Comparison of ENCODE assay signal across 17 cellular contexts in genomic region chr6:55379486-55379885, GRCh38. TPM values are rescaled to one million over a fixed set of nuclear protein-coding genes. Genes with fewer than 3 reads are reported as not detected.
DNase-seq lines count a peak whose midpoint lies in the region; ATAC-seq and TF ChIP-seq lines count a peak whose summit lies in the region.
"Had no signal": no experiment of that assay in that cellular context is flagged by ENCODE, and none has a peak within 500 bp of the region (broad histone marks: within the 10 kb centered on the region; RNA-seq: fewer than 3 reads in every experiment).

No MANE protein-coding gene starts in this region.

- no peak overlapping the region for H3K56ac ChIP-seq in IMR-90 (ENCODE audit: extremely low read depth, insufficient read depth, low read length)

- H3K9me1 ChIP-seq in IMR-90 (ENCODE audit: insufficient read depth, low read length), result no peaks in the 10 kb centered on the region

- no peak overlapping the region for H4K91ac ChIP-seq in IMR-90 (ENCODE audit: insufficient read depth, low read depth, low read length)
- H4K91ac ChIP-seq in neuronal stem cell (ENCODE audit: low read depth, low read length, poor library complexity), result no peak overlapping the region

- peak overlapping the region; percentile 50 for H2BK5ac ChIP-seq in IMR-90 (ENCODE audit: low read depth, low read length, poor library complexity, severe bottlenecking)
- no peak overlapping the region for H2BK5ac ChIP-seq in neuronal stem cell (ENCODE audit: low read length)

- no peak overlapping the region for H2BK20ac ChIP-seq in IMR-90 (ENCODE audit: low read depth, low read length)

- ATAC-seq in IMR-90 (ENCODE audit: low read depth), result peak; percentile 51
- ATAC-seq: A549; CD8-positive, alpha-beta T cell; HCT116 had no signal

- H3K27me3 ChIP-seq in IMR-90 (ENCODE audit: control insufficient read depth, insufficient read depth, low read length) (no peaks in the 10 kb centered on the region), neuronal stem cell (ENCODE audit: control insufficient read depth in 3 of 3, insufficient read depth in 3 of 3, low read depth in 1 of 3, low read length in 3 of 3) (no peaks in the 10 kb centered on the region)

- H3K36me3 ChIP-seq in IMR-90 (ENCODE audit: control insufficient read depth, insufficient read depth, low read length) (no peaks in the 10 kb centered on the region), neuronal stem cell (replicated peaks in 1 of 2; ENCODE audit: control insufficient read depth in 2 of 2, insufficient read depth in 2 of 2, low read length in 2 of 2) (no peaks in the 10 kb centered on the region)

- no peak overlapping the region for H2AFZ ChIP-seq in IMR-90 (replicated peaks; ENCODE audit: low read length, poor library complexity)
- H2AFZ ChIP-seq in neuronal stem cell (ENCODE audit: low read length), result no peak overlapping the region
- H2AFZ ChIP-seq: GM23248 had no signal

- H3K4me1 ChIP-seq in IMR-90 (ENCODE audit: control insufficient read depth, insufficient read depth, low read length) (no peaks in the 10 kb centered on the region), neuronal stem cell (ENCODE audit: control insufficient read depth in 2 of 2, insufficient read depth in 1 of 2, low read depth in 1 of 2, low read length in 2 of 2) (no peaks in the 10 kb centered on the region)
- H3K4me1 ChIP-seq: A549 had no signal

- CTCF ChIA-PET in IMR-90 (lab: Yijun Ruan, JAX), result no interaction called here

- H2AK9ac ChIP-seq in IMR-90 (replicated peaks; ENCODE audit: low read depth, low read length, poor library complexity), result no peak overlapping the region

- H3K23ac ChIP-seq in IMR-90 (ENCODE audit: low read depth, low read length), result no peak overlapping the region
- no peak overlapping the region for H3K23ac ChIP-seq in neuronal stem cell (ENCODE audit: low read depth, low read length, poor library complexity)

- H3K27ac ChIP-seq in IMR-90 (ENCODE audit: insufficient read depth, low read length) (no peak overlapping the region; the same call in 1 of the 2 replicates), neuronal stem cell (replicated peaks; ENCODE audit: low read length) (no peak overlapping the region)
- H3K27ac ChIP-seq: A549, GM23248 had no signal

- H3K9me3 ChIP-seq in IMR-90 (ENCODE audit: control insufficient read depth, insufficient read depth, low read length), result no peaks in the 10 kb centered on the region
- no peaks in the 10 kb centered on the region for H3K9me3 ChIP-seq in neuronal stem cell (replicated peaks in 1 of 2; ENCODE audit: control insufficient read depth in 2 of 2, insufficient read depth in 1 of 2, low read depth in 1 of 2, low read length in 2 of 2)
- H3K9me3 ChIP-seq: A549 had no signal

- no peak for TF ChIP-seq RAD21 in IMR-90 (IDR thresholded peaks at IDR 0.05; ENCODE audit: low read length)

- no TSS peak for BruUV-seq in IMR-90 (replicated peaks; lab: Mats Ljungman, UMichigan)

- no peak for TF ChIP-seq POLR2A in IMR-90 (IDR thresholded peaks at IDR 0.05; ENCODE audit: low read depth, low read length)

- H4K5ac ChIP-seq in IMR-90 (ENCODE audit: low read depth, low read length), result no peak overlapping the region

- H3K14ac ChIP-seq in IMR-90 (replicated peaks; ENCODE audit: low read depth, low read length) (no peak overlapping the region), neuronal stem cell (ENCODE audit: low read length) (no peak overlapping the region)

- H4K8ac ChIP-seq in IMR-90 (ENCODE audit: low read depth in 2 of 2, low read length in 2 of 2), result no peak overlapping the region
- H4K8ac ChIP-seq in neuronal stem cell (ENCODE audit: low read depth, low read length), result no peak overlapping the region

- H3K79me1 ChIP-seq in IMR-90 (ENCODE audit: low read depth in 1 of 2, low read length in 2 of 2), result no peaks in the 10 kb centered on the region
- no peaks in the 10 kb centered on the region for H3K79me1 ChIP-seq in neuronal stem cell (ENCODE audit: low read depth, low read length)

- H2BK120ac ChIP-seq in IMR-90 (ENCODE audit: low read depth, low read length), result no peak overlapping the region
- no peak overlapping the region for H2BK120ac ChIP-seq in neuronal stem cell (ENCODE audit: low read depth, low read length)

- TF ChIP-seq CTCF in IMR-90 (conservative IDR thresholded peaks at IDR 0.05; ENCODE audit: low read depth, low read length) (no peak), fibroblast of pulmonary artery (IDR thresholded peaks at IDR 0.05; ENCODE audit: low read length, missing control alignments) (no peak)

- in situ Hi-C loops in IMR-90 (cut with MboI; ENCODE audit: low sequenced_read_pairs), result no loop called here

- WGBS in IMR-90 (ENCODE audit: extremely low coverage in 2 of 2, insufficient read length in 1 of 2), 2 experiments, result no CpG with 5 or more reads among the region's 1 CpG
- WGBS in neuronal stem cell (ENCODE audit: extremely low coverage in 2 of 2, insufficient read length in 2 of 2, insufficient replicate concordance in 1 of 2), 2 donors, result no CpG with 5 or more reads among the region's 1 CpG

- H3K4me3 ChIP-seq in IMR-90 (ENCODE audit: insufficient read depth, low read depth, low read length) (no peak overlapping the region), fibroblast of pulmonary artery (replicated peaks; ENCODE audit: low read depth, low read length) (no peak overlapping the region), neuronal stem cell (ENCODE audit: low read length in 2 of 2) (no peak overlapping the region)
- H3K4me3 ChIP-seq: A549, GM23248 had no signal

- peak; percentile 11 for DNase-seq in IMR-90
- DNase-seq in amniotic epithelial cell (ENCODE audit: low read depth), result peak; percentile 85
- DNase-seq in fibroblast of pulmonary artery (ENCODE audit: low read depth), result peak; percentile 44
- DNase-seq in renal cortical epithelial cell (ENCODE audit: low read depth), result peak; percentile 6
- no peak for DNase-seq in GDM1 (lab: John Stamatoyannopoulos, UW)
- no peak for DNase-seq in NCI-H1417 (lab: John Stamatoyannopoulos, UW)
- DNase-seq in neuronal stem cell (ENCODE audit: low spot score), result no peak
- no peak for DNase-seq in cerebellum (ENCODE audit: low spot score)
- DNase-seq: CD8-positive, alpha-beta T cell; COR-L47; DMS53; GM23248 had no signal

- no peak overlapping the region for H3K4me2 ChIP-seq in IMR-90 (ENCODE audit: low read depth, low read length)
- H3K4me2 ChIP-seq in neuronal stem cell (ENCODE audit: insufficient read depth, low read length, poor library complexity, severe bottlenecking), result no peak overlapping the region
- H3K4me2 ChIP-seq: A549 had no signal

- POLR2A ChIA-PET in IMR-90 (lab: Charles Lee; ENCODE audit: unreplicated experiment), result no interaction called here

- intact Hi-C loops in IMR-90 (cut with micrococcal nuclease), result no loop called here

- no peaks in the 10 kb centered on the region for H4K20me1 ChIP-seq in IMR-90 (ENCODE audit: insufficient read depth, low read length)

- H2AK5ac ChIP-seq in IMR-90 (ENCODE audit: low read depth, low read length), result no peak overlapping the region
- no peak overlapping the region for H2AK5ac ChIP-seq in neuronal stem cell (ENCODE audit: low read depth, low read length)

- H3K18ac ChIP-seq in IMR-90 (ENCODE audit: low read depth, low read length) (no peak overlapping the region), neuronal stem cell (ENCODE audit: low read length) (no peak overlapping the region)

- dilution Hi-C loops in IMR-90 (cut with HindIII; ENCODE audit: low sequenced_read_pairs, unreplicated experiment), result no loop called here

- H3K4ac ChIP-seq in IMR-90 (ENCODE audit: low read depth, low read length) (no peak overlapping the region), neuronal stem cell (ENCODE audit: low read length) (no peak overlapping the region)

- H2BK15ac ChIP-seq in IMR-90 (ENCODE audit: low read depth, low read length) (no peak overlapping the region), neuronal stem cell (ENCODE audit: low read length) (no peak overlapping the region)

- no peak overlapping the region for H2BK12ac ChIP-seq in neuronal stem cell (ENCODE audit: low read length)

- no peak overlapping the region for H3K9ac ChIP-seq in IMR-90 (ENCODE audit: low read depth, low read length)
- no peak overlapping the region for H3K9ac ChIP-seq in neuronal stem cell (ENCODE audit: low read depth, low read length, poor library complexity)
- H3K9ac ChIP-seq: GM23248 had no signal

TF ChIP-seq in IMR-90, 13 proteins besides CTCF, POLR2A, EP300 and RAD21 (continues in another document):
- TF ChIP-seq RCOR1 (IDR thresholded peaks at IDR 0.05; ENCODE audit: insufficient replicate concordance, low read length) (no peak), MAZ (IDR thresholded peaks at IDR 0.05; ENCODE audit: borderline replicate concordance, low read depth, low read length) (no peak), NFE2L2 (IDR thresholded peaks at IDR 0.05; ENCODE audit: low read depth, low read length) (no peak), FOS (IDR thresholded peaks at IDR 0.05; ENCODE audit: low read depth, low read length) (no peak), BHLHE40 (IDR thresholded peaks at IDR 0.05; ENCODE audit: low read depth, low read length) (no peak), MAFK (IDR thresholded peaks at IDR 0.05; ENCODE audit: low read depth, low read length) (no peak), SMC3 (IDR thresholded peaks at IDR 0.05; ENCODE audit: low read depth, low read length) (no peak), CEBPB (IDR thresholded peaks at IDR 0.05; ENCODE audit: low read depth, low read length) (no peak), ELK1 (IDR thresholded peaks at IDR 0.05; ENCODE audit: borderline replicate concordance, low read depth, low read length) (no peak), CHD1 (IDR thresholded peaks at IDR 0.05; ENCODE audit: low read depth, low read length) (no peak), RFX5 (IDR thresholded peaks at IDR 0.05; ENCODE audit: low read depth, low read length) (no peak)

RNA-seq across cellular contexts. Expression of gene GFRAL, which starts 52.2 kb away (rescaled TPM):
- total RNA-seq in IMR-90 (2012; rRNA removed) (not detected in 2 replicates), renal cortical epithelial cell (not detected in 2 replicates), cerebellum (not detected)
- polyA plus RNA-seq in IMR-90 (2012; rRNA removed), result not detected in 2 replicates
- not detected in 2 replicates for polyA plus RNA-seq in IMR-90 (2012; cell fraction: cytosol; rRNA removed)
- not detected in 2 replicates for polyA plus RNA-seq in IMR-90 (2012; cell fraction: nucleus; rRNA removed; ENCODE audit: low replicate concordance)
- not detected for polyA plus RNA-seq in neuronal stem cell (2013, experiment 1 of 2)
- polyA plus RNA-seq in neuronal stem cell (2013, experiment 2 of 2), result not detected
- total RNA-seq: CD8-positive, alpha-beta T cell; GM23248 had no signal
- polyA plus RNA-seq: A549, AG04450, BJ, CD14-positive monocyte, GM23248 had no signal

Comparison
In these comparisons a context has a peak if more than half of its experiments do, and no peak if none do; other contexts are left out.
1. DNase-seq: peak in IMR-90 (single experiment), amniotic epithelial cell (single experiment), fibroblast of pulmonary artery (single experiment) and renal cortical epithelial cell (single experiment); none in GDM1 (single experiment), NCI-H1417 (0 of 3), neuronal stem cell (single experiment) and cerebellum (single experiment).